ENCODE assay signal across 26 cellular contexts in genomic region chr2:128768066-128768465, GRCh38.
"Had no signal": no experiment of that assay in that cellular context is flagged by ENCODE, and none has a peak within 500 bp of the region (broad histone marks: within the 10 kb centered on the region; RNA-seq: fewer than 3 reads in every experiment).

No MANE protein-coding gene starts in this region.

- H3K9me3 ChIP-seq: lower lobe of right lung, neutrophil, right lobe of liver, transverse colon, upper lobe of left lung, vagina had no signal

- H3K36me3 Mint-ChIP-seq: neural progenitor cell had no signal

- H3K27ac ChIP-seq: hepatocyte, lower lobe of right lung, neural progenitor cell, neutrophil, parathyroid adenoma, psoas muscle, right lobe of liver, transverse colon, upper lobe of left lung, vagina had no signal

- H3K4me3 Mint-ChIP-seq: naive B cell; natural killer cell; nephron progenitor cell; neural progenitor cell; stimulated activated memory B cell treated with anti-CD40 and anti-IgM and Interleukin-4, amounts not matched to agents 10 μg/mL and 1 μg/mL and 100 μg/mL, for 72 hours; stimulated activated naive CD8-positive, alpha-beta T cell treated with anti-CD3 and anti-CD28 coated beads, Interleukin-15, amount 100 ng/mL, for 72 hours had no signal

- H3K4me2 ChIP-seq: hepatocyte, neural progenitor cell, smooth muscle cell had no signal

- H2AFZ ChIP-seq: hepatocyte, neural progenitor cell, parathyroid adenoma had no signal

- H3K4me1 Mint-ChIP-seq: natural killer cell; nephron progenitor cell; neural progenitor cell; stimulated activated memory B cell treated with anti-CD40 and anti-IgM and Interleukin-4, amounts not matched to agents 10 μg/mL and 1 μg/mL and 100 μg/mL, for 72 hours; stimulated activated naive CD8-positive, alpha-beta T cell treated with anti-CD3 and anti-CD28 coated beads, Interleukin-15, amount 100 ng/mL, for 72 hours had no signal

- ATAC-seq: lower lobe of right lung; natural killer cell; psoas muscle; right lobe of liver; stimulated activated memory B cell treated with anti-CD40 and anti-IgM and Interleukin-4, amounts not matched to agents 10 μg/mL and 1 μg/mL and 100 μg/mL, for 72 hours; stimulated activated naive CD8-positive, alpha-beta T cell treated with anti-CD3 and anti-CD28 coated beads, Interleukin-15, amount 100 ng/mL, for 72 hours had no signal

- H3K4me1 ChIP-seq: lower lobe of right lung, parathyroid adenoma, psoas muscle, right lobe of liver, transverse colon, upper lobe of left lung, vagina had no signal

- H3K27me3 ChIP-seq: hepatocyte, neural progenitor cell, neutrophil, right lobe of liver, transverse colon, upper lobe of left lung, vagina had no signal

- H3K4me3 ChIP-seq: hepatocyte, lower lobe of right lung, neural progenitor cell, psoas muscle, right lobe of liver, smooth muscle cell, transverse colon, upper lobe of left lung, vagina had no signal

- H3K27ac Mint-ChIP-seq: natural killer cell; nephron progenitor cell; neural progenitor cell; stimulated activated memory B cell treated with anti-CD40 and anti-IgM and Interleukin-4, amounts not matched to agents 10 μg/mL and 1 μg/mL and 100 μg/mL, for 72 hours had no signal

- DNase-seq: islet precursor cell; lower lobe of right lung; mammary epithelial cell; mesenchymal stem cell; naive B cell; natural killer cell; nephron progenitor cell; occipital lobe; psoas muscle; right lobe of liver; stimulated activated CD4-positive, alpha-beta T cell treated with anti-CD3 and anti-CD28 coated beads, Interleukin-1b, Interleukin-23, amount 100 ng/mL, for 48 hours; stimulated activated CD4-positive, alpha-beta T cell treated with anti-CD3 and anti-CD28 coated beads, Interleukin-2, amount 100 ng/mL, for 48 hours; stimulated activated CD4-positive, alpha-beta T cell treated with anti-CD3 and anti-CD28 coated beads, Interleukin-4, amount 100 ng/mL, for 4 hours; stimulated activated CD8-positive, alpha-beta memory T cell treated with anti-CD3 and anti-CD28 coated beads, Interleukin-4, amount 100 ng/mL, for 48 hours; stimulated activated naive CD4-positive, alpha-beta T cell treated with Interleukin-2 at 50 U/mL for 16 hours; stimulated activated naive CD8-positive, alpha-beta T cell treated with anti-CD3 and anti-CD28 coated beads, Interleukin-15, amount 100 ng/mL, for 72 hours; substantia nigra; transverse colon; upper lobe of left lung had no signal

- H3K36me3 ChIP-seq: lower lobe of right lung, neural progenitor cell, neutrophil, right lobe of liver, transverse colon, upper lobe of left lung, vagina had no signal

- H3K79me2 ChIP-seq: hepatocyte, parathyroid adenoma had no signal
